Comparison of ENCODE assay signal across 10 cellular contexts in genomic region chr5:171520300-171521170, GRCh38.
A peak's percentile ranks its signal among the peaks of the same experiment; 100 is the strongest.
DNase-seq lines count a peak whose midpoint lies in the region; ATAC-seq, FAIRE-seq and TF ChIP-seq lines count a peak whose summit lies in the region.
"Had no signal": no experiment of that assay in that cellular context is flagged by ENCODE, and none has a peak within 500 bp of the region (broad histone marks: within the 10 kb centered on the region; RNA-seq: fewer than 3 reads in every experiment).

No MANE protein-coding gene starts in this region.

- FAIRE-seq in A549 (lab: Jason Lieb, UNC) (no peak), endothelial cell of umbilical vein (lab: Jason Lieb, UNC) (no peak), kidney (lab: Jason Lieb, UNC) (no peak)

- H2BK5ac ChIP-seq in mesendoderm (ENCODE audit: low read length): peak overlapping the region; percentile 79

- H3K9ac ChIP-seq in endothelial cell of umbilical vein (replicated peaks; ENCODE audit: extremely low read depth, insufficient read depth, low read length) (no peak overlapping the region), mesendoderm (ENCODE audit: low read length) (peak overlapping the region; percentile 56), kidney (ENCODE audit: low read length in 2 of 2) (no peak overlapping the region)

- no peak overlapping the region for H2AK5ac ChIP-seq in mesendoderm (ENCODE audit: low read length)

- H3K4me1 ChIP-seq in A549 (peaks cover 26% of the 10 kb centered on the region), endothelial cell of umbilical vein (ENCODE audit: control insufficient read depth, extremely low read depth, insufficient read depth, low read length) (peaks cover 13% of the 10 kb centered on the region), mesendoderm (ENCODE audit: control insufficient read depth, low read depth, low read length) (peaks cover 17% of the 10 kb centered on the region), kidney (ENCODE audit: control insufficient read depth in 1 of 2, insufficient read depth in 1 of 2, low read depth in 1 of 2, low read length in 2 of 2) (no peaks in the 10 kb centered on the region)

- H4K8ac ChIP-seq in mesendoderm (ENCODE audit: low read depth, low read length): no peak overlapping the region

- H3K79me2 ChIP-seq in endothelial cell of umbilical vein (ENCODE audit: control insufficient read depth, insufficient read depth, low read length) (no peaks in the 10 kb centered on the region), mesendoderm (ENCODE audit: control insufficient read depth, insufficient read depth, low read length) (no peaks in the 10 kb centered on the region)

- peak in 1 of 2 experiments; percentile 58; a peak in 4 of 6 replicates for ATAC-seq in A549

- H4K5ac ChIP-seq in mesendoderm (ENCODE audit: low read length): no peak overlapping the region

- H3K27ac ChIP-seq in A549: peak overlapping the region; percentile 85 to 90
- H3K27ac ChIP-seq in endothelial cell of umbilical vein (ENCODE audit: insufficient read depth, low read depth, low read length): no peak overlapping the region
- peak overlapping the region; percentile 40 for H3K27ac ChIP-seq in mesendoderm (ENCODE audit: low read depth, low read length)
- H3K27ac ChIP-seq in kidney (ENCODE audit: low read depth in 2 of 2, low read length in 2 of 2): no peak overlapping the region
- H3K27ac ChIP-seq: SK-N-MC had no signal

- TF ChIP-seq POLR2A in A549 (IDR thresholded peaks at IDR 0.05; ENCODE audit: low read length) (no peak), endothelial cell of umbilical vein (IDR thresholded peaks at IDR 0.05; ENCODE audit: low read depth, low read length) (no peak)

- no peak overlapping the region for H3K4ac ChIP-seq in mesendoderm (ENCODE audit: low read depth, low read length)

- H4K20me1 ChIP-seq in endothelial cell of umbilical vein (replicated peaks; ENCODE audit: control insufficient read depth, extremely low read depth, insufficient read depth, low read length): no peaks in the 10 kb centered on the region

- no peaks in the 10 kb centered on the region for H3K9me1 ChIP-seq in endothelial cell of umbilical vein (replicated peaks; ENCODE audit: control insufficient read depth, extremely low read depth, insufficient read depth, low read length)

- peak in 1 of 2 experiments; percentile 31 for DNase-seq in A549 (ENCODE audit: low read depth in 1 of 2, low spot score in 1 of 2)
- peak; percentile 75 for DNase-seq in NCI-H226
- DNase-seq in endothelial cell of umbilical vein (ENCODE audit: low read depth, low spot score): peak; percentile 20
- DNase-seq in mesendoderm: peak; percentile 93
- DNase-seq in HUDEP-2 (lab: John Stamatoyannopoulos, UW; ENCODE audit: unreplicated experiment in 76 of 76): no peak
- DNase-seq in foreskin melanocyte: no peak
- DNase-seq in kidney: no peak
- DNase-seq in epidermal melanocyte (ENCODE audit: insufficient read length, low spot score): no peak
- DNase-seq: naive B cell had no signal

- no peak overlapping the region for H2BK120ac ChIP-seq in mesendoderm (ENCODE audit: low read depth, low read length)

- CTCF ChIA-PET in A549 (lab: Yijun Ruan, JAX) (interaction anchor here (0.7 to 3.1 kb wide), 6 partner anchors 14 to 294 kb away, joined by 3 to 21 read pairs (median 3); partner anchors contain the start of gene FGF18), endothelial cell of umbilical vein (lab: Charles Lee) (interaction anchor here (0.6 to 1.6 kb wide), 6 partner anchors 12 to 183 kb away, joined by 3 to 9 read pairs (median 4); partner anchors contain the start of gene FGF18)

- 79% methylated on average over 7 of the region's 20 CpGs for WGBS in A549 (ENCODE audit: missing lambda C conversion rate)
- WGBS in mesendoderm (ENCODE audit: extremely low coverage, insufficient coverage, low lambda C conversion rate): no CpG with 5 or more reads among the region's 20 CpGs

- peak overlapping the region; percentile 23 for H2AFZ ChIP-seq in endothelial cell of umbilical vein (ENCODE audit: low read depth, low read length)

- TF ChIP-seq CTCF in A549 (IDR thresholded peaks at IDR 0.05) (no peak), endothelial cell of umbilical vein (IDR thresholded peaks at IDR 0.05; ENCODE audit: extremely low read depth in 1 of 2, insufficient read depth in 1 of 2, low read depth in 1 of 2, low read length in 2 of 2) (no peak), kidney (IDR thresholded peaks at IDR 0.05; ENCODE audit: borderline replicate concordance, extremely low read depth, insufficient read depth) (no peak)

- dilution Hi-C loops in endothelial cell of umbilical vein (cut with MboI; ENCODE audit: extremely low pct_ligation_motif_present, low sequenced_read_pairs): no loop called here

- POLR2A ChIA-PET in A549 (lab: Yijun Ruan, JAX): interaction anchor here (1.3 kb wide), 1 partner anchor 101 kb away, joined by 3 read pairs; the partner anchor contains the start of gene FGF18
- POLR2A ChIA-PET in endothelial cell of umbilical vein (lab: Charles Lee): interaction anchor here (0.6 kb wide), 1 partner anchor 73 kb away, joined by 4 read pairs; no protein-coding TSS in a partner anchor

- H3K27me3 ChIP-seq in endothelial cell of umbilical vein (ENCODE audit: control insufficient read depth in 2 of 2, insufficient read depth in 2 of 2, low read length in 2 of 2): peaks cover 0 to 2% of the 10 kb centered on the region in 2 experiments
- H3K27me3 ChIP-seq in mesendoderm (ENCODE audit: insufficient read depth, low read length, poor library complexity): no peaks in the 10 kb centered on the region

- H3K9me3 ChIP-seq in A549: no peaks in the 10 kb centered on the region
- H3K9me3 ChIP-seq in endothelial cell of umbilical vein (replicated peaks; ENCODE audit: control insufficient read depth, insufficient read depth, low read length): no peaks in the 10 kb centered on the region
- H3K9me3 ChIP-seq in kidney (ENCODE audit: control insufficient read depth in 1 of 2, low read length in 2 of 2): no peaks in the 10 kb centered on the region

- H3K36me3 ChIP-seq in endothelial cell of umbilical vein (ENCODE audit: control insufficient read depth in 2 of 2, extremely low read depth in 1 of 2, insufficient read depth in 2 of 2, low read length in 2 of 2): no peaks in the 10 kb centered on the region
- no peaks in the 10 kb centered on the region for H3K36me3 ChIP-seq in mesendoderm (ENCODE audit: control insufficient read depth, insufficient read depth, low read length)
- H3K36me3 ChIP-seq in kidney (ENCODE audit: control insufficient read depth in 1 of 2, insufficient read depth in 2 of 2, low read length in 2 of 2): no peaks in the 10 kb centered on the region

- H3K4me2 ChIP-seq in A549 (peak overlapping the region; percentile 58), endothelial cell of umbilical vein (ENCODE audit: insufficient read depth, low read length) (no peak overlapping the region), mesendoderm (ENCODE audit: low read length) (peak overlapping the region; percentile 66)

- H3K4me3 ChIP-seq in A549: no peak overlapping the region
- no peak overlapping the region for H3K4me3 ChIP-seq in endothelial cell of umbilical vein (replicated peaks in 1 of 3; ENCODE audit: insufficient read depth in 1 of 3, low read depth in 1 of 3, low read length in 3 of 3)
- no peak overlapping the region for H3K4me3 ChIP-seq in mesendoderm (ENCODE audit: low read length)
- no peak overlapping the region for H3K4me3 ChIP-seq in kidney (ENCODE audit: low read length in 2 of 2)
- H3K4me3 ChIP-seq: SK-N-MC had no signal

- peak overlapping the region; percentile 22 for H3K18ac ChIP-seq in mesendoderm (ENCODE audit: low read length)

- TF ChIP-seq EP300 in A549 (IDR thresholded peaks at IDR 0.05): no peak

- peak overlapping the region; percentile 84 for H3K56ac ChIP-seq in mesendoderm (ENCODE audit: low read length)

- H3K23ac ChIP-seq in mesendoderm (ENCODE audit: low read length): peak overlapping the region; percentile 35

- TF ChIP-seq RAD21 in A549 (conservative IDR thresholded peaks at IDR 0.05 in 1 of 2, IDR thresholded peaks at IDR 0.05 in 1 of 2): no peak

- intact Hi-C loops in endothelial cell of umbilical vein (cut with micrococcal nuclease): loop anchor here (1.0 to 5.0 kb wide), 2 partner anchors 36 to 77 kb away; no protein-coding TSS in a partner anchor
- intact Hi-C loops in kidney (cut with DNase I): no loop called here

- no peak overlapping the region for H2BK15ac ChIP-seq in mesendoderm (replicated peaks; ENCODE audit: low read depth)

- H3K79me1 ChIP-seq in mesendoderm (ENCODE audit: low read length): no peaks in the 10 kb centered on the region

- no TSS peak for BruUV-seq in endothelial cell of umbilical vein (replicated peaks; lab: Mats Ljungman, UMichigan)

TF ChIP-seq in A549, 52 proteins besides CTCF, POLR2A, EP300 and RAD21:
- no peak for TF ChIP-seq KDM5A (IDR thresholded peaks at IDR 0.05)
- no peak for TF ChIP-seq FOSB (CRISPR knock-in tag; IDR thresholded peaks at IDR 0.05)
- no peak for TF ChIP-seq CBX2 (IDR thresholded peaks at IDR 0.05; ENCODE audit: borderline replicate concordance, low read depth)
- TF ChIP-seq JUNB (IDR thresholded peaks at IDR 0.05): no peak
TF ChIP-seq in A549: peak in this region for 0.

TF ChIP-seq in endothelial cell of umbilical vein, 7 proteins besides CTCF, POLR2A, EP300 and RAD21:
- TF ChIP-seq MYC (IDR thresholded peaks at IDR 0.05; ENCODE audit: low read depth, low read length): no peak
- TF ChIP-seq FOS (IDR thresholded peaks at IDR 0.05; ENCODE audit: borderline replicate concordance, insufficient read depth, low read length): no peak
- no peak for TF ChIP-seq MAX (IDR thresholded peaks at IDR 0.05; ENCODE audit: insufficient read depth, insufficient read length)
- no peak for TF ChIP-seq JUN (IDR thresholded peaks at IDR 0.05; ENCODE audit: borderline replicate concordance, insufficient read depth, insufficient read length, low read depth)
- TF ChIP-seq GATA2 (IDR thresholded peaks at IDR 0.05; ENCODE audit: insufficient read depth, insufficient read length, low read depth, low read length): no peak
- no peak for TF ChIP-seq POLR2AphosphoS5 (IDR thresholded peaks at IDR 0.05; ENCODE audit: insufficient read depth, low read depth, low read length)
- TF ChIP-seq EZH2 (IDR thresholded peaks at IDR 0.05; ENCODE audit: borderline replicate concordance, low read depth, low read length, severe bottlenecking): no peak
TF ChIP-seq in endothelial cell of umbilical vein: peak in this region for 0.

Comparison
In these comparisons a context has a peak if more than half of its experiments do, and no peak if none do; other contexts are left out.
1. DNase-seq: peak in NCI-H226 (single experiment), endothelial cell of umbilical vein (single experiment) and mesendoderm (single experiment); none in HUDEP-2 (0 of 76), foreskin melanocyte (single experiment), kidney (single experiment) and epidermal melanocyte (single experiment).
2. H3K27ac ChIP-seq: peak in A549 (2 of 2) and mesendoderm (single experiment); none in endothelial cell of umbilical vein (single experiment) and kidney (0 of 2).